Comparison of ENCODE assay signal across 12 cellular contexts in the genomic region with DNA sequence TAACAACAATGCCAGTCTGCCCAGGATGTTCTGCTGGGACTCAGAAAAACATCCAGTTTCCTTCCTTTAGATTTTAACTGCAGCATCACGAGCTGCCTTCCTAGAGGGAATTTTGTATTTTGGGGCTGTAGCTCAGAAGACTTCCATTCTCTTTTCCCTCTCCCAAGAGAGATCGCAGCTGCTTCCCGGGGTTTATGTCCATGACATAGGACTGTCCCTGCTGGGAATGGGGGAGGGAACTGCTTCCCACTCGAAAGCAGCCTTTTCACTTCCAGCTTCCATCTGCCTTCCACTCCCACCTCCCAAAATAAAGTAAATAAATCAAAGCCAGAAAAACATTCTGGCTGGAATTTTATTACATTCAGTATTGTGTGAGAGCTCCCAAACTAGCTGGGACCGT. TPM values are rescaled to one million over a fixed set of nuclear protein-coding genes. Genes with fewer than 3 reads are reported as not detected.
DNase-seq lines count a peak whose midpoint lies in the region; ATAC-seq and TF ChIP-seq lines count a peak whose summit lies in the region.
"Had no signal": no experiment of that assay in that cellular context is flagged by ENCODE, and none has a peak within 500 bp of the region (broad histone marks: within the 10 kb centered on the region; RNA-seq: fewer than 3 reads in every experiment).

No MANE protein-coding gene starts in this region.

- H3K4me1 Mint-ChIP-seq in chondrocyte (ENCODE audit: low read depth) (peaks cover 81% of the 10 kb centered on the region), memory B cell (peaks cover 44% of the 10 kb centered on the region)
- peaks cover 42% of the 10 kb centered on the region for H3K4me1 Mint-ChIP-seq in activated CD4-positive, alpha-beta T cell treated with anti-CD3 and anti-CD28 coated beads, Interleukin-2, amount 10 ng/mL, durations not matched to agents 24 days and 14 days

- H3K27ac ChIP-seq in HUES64 (ENCODE audit: low read depth, low read length) (peak overlapping the region; percentile 16; the same call in 1 of the 2 replicates), stomach (peak overlapping the region; percentile 42 to 81 (median 76))

- H3K27me3 ChIP-seq in HUES64 (ENCODE audit: insufficient read depth, low read length) (no peaks in the 10 kb centered on the region), stomach (no peaks in the 10 kb centered on the region)

- H3K9me3 Mint-ChIP-seq in chondrocyte (ENCODE audit: low read depth) (no peaks in the 10 kb centered on the region), memory B cell (no peaks in the 10 kb centered on the region)
- no peaks in the 10 kb centered on the region for H3K9me3 Mint-ChIP-seq in activated CD4-positive, alpha-beta T cell treated with anti-CD3 and anti-CD28 coated beads, Interleukin-2, amount 10 ng/mL, durations not matched to agents 24 days and 14 days
- H3K9me3 Mint-ChIP-seq: activated naive CD4-positive, alpha-beta T cell treated with anti-CD3 and anti-CD28 coated beads, Interleukin-2, amount 50 U/mL, for 72 hours; CD8-positive, alpha-beta T cell had no signal

- H3K4me3 Mint-ChIP-seq in chondrocyte (ENCODE audit: unreplicated experiment) (no peak overlapping the region), memory B cell (no peak overlapping the region)
- H3K4me3 Mint-ChIP-seq in activated CD4-positive, alpha-beta T cell treated with anti-CD3 and anti-CD28 coated beads, Interleukin-2, amount 10 ng/mL, durations not matched to agents 24 days and 14 days: no peak overlapping the region
- H3K4me3 Mint-ChIP-seq: CD8-positive, alpha-beta T cell had no signal

- H3K4me3 ChIP-seq in HUES64 (ENCODE audit: low read length): no peak overlapping the region
- H3K4me3 ChIP-seq in stomach: no peak overlapping the region

- H3K27me3 Mint-ChIP-seq in chondrocyte (ENCODE audit: low read depth): no peaks in the 10 kb centered on the region
- no peaks in the 10 kb centered on the region for H3K27me3 Mint-ChIP-seq in memory B cell
- H3K27me3 Mint-ChIP-seq in activated CD4-positive, alpha-beta T cell treated with anti-CD3 and anti-CD28 coated beads, Interleukin-2, amount 10 ng/mL, durations not matched to agents 24 days and 14 days: no peaks in the 10 kb centered on the region

- H3K36me3 Mint-ChIP-seq in chondrocyte (ENCODE audit: low read depth): no peaks in the 10 kb centered on the region
- no peaks in the 10 kb centered on the region for H3K36me3 Mint-ChIP-seq in memory B cell
- no peaks in the 10 kb centered on the region for H3K36me3 Mint-ChIP-seq in activated CD4-positive, alpha-beta T cell treated with anti-CD3 and anti-CD28 coated beads, Interleukin-2, amount 10 ng/mL, durations not matched to agents 24 days and 14 days (ENCODE audit: low read depth)
- H3K36me3 Mint-ChIP-seq: activated naive CD4-positive, alpha-beta T cell treated with anti-CD3 and anti-CD28 coated beads, Interleukin-2, amount 50 U/mL, for 72 hours; CD8-positive, alpha-beta T cell had no signal

- ATAC-seq in memory B cell (ENCODE audit: low read depth) (no peak), GM18505 (IDR thresholded peaks at IDR 0.05; ENCODE audit: unreplicated experiment) (no peak)
- ATAC-seq: activated naive CD4-positive, alpha-beta T cell treated with anti-CD3 and anti-CD28 coated beads, Interleukin-2, amount 50 U/mL, for 72 hours; CD8-positive, alpha-beta T cell had no signal

- peaks cover 16% of the 10 kb centered on the region; the same call in 1 of the 2 replicates for H3K4me1 ChIP-seq in HUES64 (ENCODE audit: insufficient read depth, low read length)
- H3K4me1 ChIP-seq in stomach: peaks cover 34 to 78% (median 53%) of the 10 kb centered on the region in 4 donors

- H3K9ac ChIP-seq in HUES64 (ENCODE audit: low read depth, low read length): no peak overlapping the region

- no peak for TF ChIP-seq POLR2A in stomach (IDR thresholded peaks at IDR 0.05)
- no peak for TF ChIP-seq POLR2A in GM18505 (IDR thresholded peaks at IDR 0.05; ENCODE audit: borderline replicate concordance, extremely low read depth, insufficient read depth, insufficient read length)

- TF ChIP-seq CTCF in chondrocyte (IDR thresholded peaks at IDR 0.05): no peak
- TF ChIP-seq CTCF in stomach (IDR thresholded peaks at IDR 0.05): no peak

- intact Hi-C loops in stomach (cut with DNase I; ENCODE audit: low total_unique reads): no loop called here
- intact Hi-C loops in activated CD4-positive, alpha-beta T cell treated with anti-CD3 and anti-CD28 coated beads, Interleukin-2, amount 10 ng/mL, durations not matched to agents 24 days and 14 days (cut with micrococcal nuclease): no loop called here

- no peak for TF ChIP-seq EP300 in stomach (IDR thresholded peaks at IDR 0.05)

- H3K27ac Mint-ChIP-seq in chondrocyte (ENCODE audit: unreplicated experiment): peak overlapping the region; percentile 95
- H3K27ac Mint-ChIP-seq in memory B cell: peak overlapping the region; percentile 61
- no peak overlapping the region for H3K27ac Mint-ChIP-seq in activated CD4-positive, alpha-beta T cell treated with anti-CD3 and anti-CD28 coated beads, Interleukin-2, amount 10 ng/mL, durations not matched to agents 24 days and 14 days
- H3K27ac Mint-ChIP-seq: CD8-positive, alpha-beta T cell had no signal

- WGBS in HUES64: 54% methylated on average over 4 of the region's 5 CpGs
- WGBS in stomach, 5 donors: 53 to 70% (median 65%) methylated on average over 5 of the region's 5 CpGs

- DNase-seq in chondrocyte (ENCODE audit: low spot score) (no peak), memory B cell (ENCODE audit: low spot score in 2 of 2) (no peak), stomach (no peak), UCSD-AML1 (lab: John Stamatoyannopoulos, UW; ENCODE audit: unreplicated experiment) (no peak), GDM1 (lab: John Stamatoyannopoulos, UW) (no peak)
- DNase-seq in activated CD4-positive, alpha-beta T cell treated with anti-CD3 and anti-CD28 coated beads, Interleukin-2, amount 10 ng/mL, durations not matched to agents 24 days and 14 days: no peak
- DNase-seq: CD8-positive, alpha-beta T cell; head of caudate nucleus; NCI-H1436 had no signal

- no peaks in the 10 kb centered on the region for H3K9me3 ChIP-seq in HUES64 (ENCODE audit: insufficient read depth, low read depth, low read length)
- no peaks in the 10 kb centered on the region for H3K9me3 ChIP-seq in stomach

- H3K36me3 ChIP-seq in HUES64 (ENCODE audit: insufficient read depth, low read length) (no peaks in the 10 kb centered on the region), stomach (no peaks in the 10 kb centered on the region)

RNA-seq across cellular contexts. Expression of a gene that starts 52.4 kb away (rescaled TPM):
- polyA plus RNA-seq in HUES64 (2013, experiment 1 of 2): 21.9 TPM
- 24.9 TPM for polyA plus RNA-seq in HUES64 (2013, experiment 2 of 2)
- total RNA-seq in chondrocyte: 101 to 148 TPM (median 145 TPM) in 3 replicates
- total RNA-seq in stomach: 100 to 1,000 TPM in 1 of 5 donors, 10 to 100 TPM in 4; 21.0 to 136 (median 35.2) TPM
- 10 to 100 TPM; 11.9 to 33.3 (median 33.1) TPM for polyA plus RNA-seq in stomach
- total RNA-seq in activated CD4-positive, alpha-beta T cell treated with anti-CD3 and anti-CD28 coated beads, Interleukin-2, amount 10 ng/mL, durations not matched to agents 24 days and 14 days: 63.1 and 66.0 TPM in 2 replicates
